Comparison of ENCODE assay signal across 8 cellular contexts in the genomic region with DNA sequence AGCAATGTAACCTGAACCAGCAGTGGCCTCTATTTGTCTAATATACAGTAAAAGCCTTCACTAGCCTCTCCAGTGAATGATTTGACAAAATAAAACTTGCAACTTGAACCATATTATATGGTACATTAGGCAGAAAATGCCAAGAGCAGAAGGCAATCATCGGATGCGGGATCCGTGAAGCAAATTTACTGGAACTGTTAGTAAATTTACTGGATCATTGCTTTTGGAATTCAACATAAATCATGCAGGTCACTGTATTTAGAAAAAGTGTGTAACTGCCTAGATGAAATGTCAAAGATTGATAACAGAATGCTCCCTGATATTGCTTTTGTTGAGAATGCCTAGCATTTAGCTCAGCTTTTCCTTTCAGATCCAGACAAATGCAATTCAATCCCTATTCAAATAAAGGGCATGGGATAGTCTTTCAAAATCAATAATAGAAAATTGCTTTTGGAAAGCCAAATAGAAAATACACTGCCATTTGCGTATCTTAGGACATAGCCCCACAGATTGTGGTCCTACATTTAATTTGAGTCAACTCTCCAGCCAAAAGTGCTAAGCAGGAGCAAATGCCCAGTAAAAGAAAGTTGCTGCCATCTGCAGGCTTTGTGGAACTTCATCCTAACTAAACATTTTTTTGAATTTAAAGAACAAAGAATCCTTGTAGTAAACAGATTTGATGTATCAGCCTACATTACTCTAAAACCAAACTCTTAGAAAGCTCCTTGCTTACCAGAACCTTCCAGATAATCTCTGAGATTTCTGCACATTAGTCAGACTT.
DNase-seq lines count a peak whose midpoint lies in the region; ATAC-seq and TF ChIP-seq lines count a peak whose summit lies in the region.

No MANE protein-coding gene starts in this region.

- no peaks in the 10 kb centered on the region for H3K27me3 ChIP-seq in adipocyte (replicated peaks; ENCODE audit: control insufficient read depth, insufficient read depth, low read length)
- H3K27me3 ChIP-seq in testis: no peaks in the 10 kb centered on the region

- H3K4me1 ChIP-seq in adipocyte (ENCODE audit: control insufficient read depth, insufficient read depth, low read length) (peaks cover 16% of the 10 kb centered on the region), testis (no peaks in the 10 kb centered on the region)

- H3K9me3 ChIP-seq in adipocyte (ENCODE audit: control insufficient read depth, low read length) (no peaks in the 10 kb centered on the region), testis (no peaks in the 10 kb centered on the region)

- TF ChIP-seq CTCF in C4-2B (conservative IDR thresholded peaks at IDR 0.05) (peak; percentile 43), testis (IDR thresholded peaks at IDR 0.05) (no peak)

- H3K4me3 ChIP-seq in adipocyte (ENCODE audit: low read length): no peak overlapping the region
- H3K4me3 ChIP-seq in testis: no peak overlapping the region

- DNase-seq in adipocyte (ENCODE audit: low read depth): peak; percentile 78
- peak; percentile 63 for DNase-seq in inferior parietal cortex (ENCODE audit: extremely low spot score)
- no peak for DNase-seq in testis
- DNase-seq in T-helper 9 cell: no peak
- no peak for DNase-seq in 8988T

- H3K9ac ChIP-seq in adipocyte (ENCODE audit: low read length): no peak overlapping the region

- ATAC-seq in GM18870 (IDR thresholded peaks at IDR 0.05; ENCODE audit: unreplicated experiment): no peak

- no peak for TF ChIP-seq POLR2A in testis (IDR thresholded peaks at IDR 0.05)

- peak; percentile 67 for TF ChIP-seq RAD21 in Ishikawa (IDR thresholded peaks at IDR 0.05; ENCODE audit: low read depth)

- intact Hi-C loops in testis (cut with DNase I; ENCODE audit: low total_unique reads): no loop called here

- 85 to 87% methylated on average over 4 of the region's 4 CpGs for WGBS in testis, 2 donors

- no peak for TF ChIP-seq EP300 in Ishikawa (IDR thresholded peaks at IDR 0.05; ENCODE audit: borderline replicate concordance)

- H3K36me3 ChIP-seq in adipocyte (ENCODE audit: control insufficient read depth, insufficient read depth, low read length, severe bottlenecking) (no peaks in the 10 kb centered on the region), testis (ENCODE audit: low read depth, missing control alignments) (no peaks in the 10 kb centered on the region)

- H3K27ac ChIP-seq in C4-2B (no peak overlapping the region), testis (no peak overlapping the region)

TF ChIP-seq in Ishikawa, 13 proteins besides CTCF, POLR2A, EP300 and RAD21:
- TF ChIP-seq CREB1 (IDR thresholded peaks at IDR 0.05; ENCODE audit: low read depth) (no peak), TEAD4 (IDR thresholded peaks at IDR 0.05) (peak; percentile 54)

Comparison
In these comparisons a context has a peak if more than half of its experiments do, and no peak if none do; other contexts are left out.
1. DNase-seq: peak in adipocyte (single experiment) and inferior parietal cortex (single experiment); none in testis (single experiment), T-helper 9 cell (single experiment) and 8988T (single experiment).